In the genomic region with DNA sequence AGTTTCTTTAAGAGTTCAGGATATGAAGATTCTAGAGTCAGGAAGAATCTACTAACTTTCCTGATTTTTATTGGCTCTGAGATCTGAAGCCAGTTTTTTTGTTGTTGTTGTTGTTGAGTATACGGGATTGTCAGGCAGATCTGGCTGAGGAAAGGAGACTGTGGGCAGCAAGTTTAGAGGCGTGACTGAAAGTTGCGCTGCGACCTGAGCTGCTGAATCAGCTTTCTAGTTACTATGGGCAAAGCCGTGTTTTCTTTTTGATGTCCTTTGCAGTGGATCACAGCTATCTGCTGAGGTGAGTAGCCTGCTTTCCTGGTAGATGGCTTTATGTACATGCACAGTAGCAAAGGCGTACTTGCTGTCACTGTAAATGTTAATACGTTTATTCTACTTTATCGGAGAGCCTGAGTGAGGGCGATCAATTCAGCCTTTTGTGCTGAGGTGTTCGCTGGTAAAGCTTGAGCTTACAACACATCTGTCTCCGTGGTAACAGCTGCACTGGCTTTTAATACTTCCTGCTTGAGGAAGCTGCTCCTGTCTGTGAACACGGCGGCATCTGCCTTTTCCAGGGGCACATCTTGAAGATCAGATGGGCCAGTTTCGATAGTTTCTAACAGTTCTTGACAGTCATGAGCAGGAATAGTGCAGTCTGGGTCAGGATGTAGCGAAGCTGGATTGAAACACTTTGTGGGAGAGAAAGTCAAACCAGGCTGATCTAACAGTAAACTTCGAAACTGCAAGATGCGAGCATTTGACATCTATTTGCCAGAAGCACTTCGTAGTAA, we compare ENCODE assay signal across 8 cellular contexts.
A peak's percentile ranks its signal among the peaks of the same experiment; 100 is the strongest.
DNase-seq lines count a peak whose midpoint lies in the region; TF ChIP-seq lines count a peak whose summit lies in the region.
"Not testable (repeated sequence)": the region's sequence is repeated elsewhere in the genome, so short reads cannot be mapped to it uniquely, and the experiment has no call there.

No MANE protein-coding gene starts in this region.

- not testable (repeated sequence) for H3K27ac Mint-ChIP-seq in HFFc6
- H3K27ac Mint-ChIP-seq in activated CD4-positive, alpha-beta memory T cell treated with anti-CD3 and anti-CD28 coated beads for 36 hours: peak overlapping the region; percentile 92
- H3K27ac Mint-ChIP-seq in activated naive CD4-positive, alpha-beta T cell treated with anti-CD3 and anti-CD28 coated beads, Interleukin-2, amount 50 U/mL, for 24 hours: peak overlapping the region; percentile 96
- H3K27ac Mint-ChIP-seq in endothelial cell (ENCODE audit: unreplicated experiment): peak overlapping the region; percentile 91

- H3K4me1 ChIP-seq in SJCRH30; mucosa of rectum (ENCODE audit: control insufficient read depth in 2 of 2, insufficient read depth in 2 of 2, low read length in 2 of 2); uterus: not testable (repeated sequence)

- POLR2A ChIA-PET in activated CD4-positive, alpha-beta memory T cell treated with anti-CD3 and anti-CD28 coated beads for 36 hours (lab: Charles Lee): not testable (repeated sequence)

- not testable (repeated sequence) for DNase-seq in HFFc6; endothelial cell (ENCODE audit: low spot score)
- DNase-seq in SJCRH30 (peak; percentile 6 to 22), uterus (peak in 1 of 2 donors; percentile 17)
- DNase-seq in activated CD4-positive, alpha-beta memory T cell treated with anti-CD3 and anti-CD28 coated beads for 36 hours: peak; percentile 71
- peak; percentile 9 to 15 for DNase-seq in stimulated activated CD4-positive, alpha-beta T cell treated with anti-CD3 and anti-CD28 coated beads, Interleukin-12 subunit alpha, Interleukin-12 subunit beta, amount 100 ng/mL, for 24 hours (ENCODE audit: low read depth in 2 of 2)

- peaks cover 44% of the 10 kb centered on the region for H3K27me3 Mint-ChIP-seq in HFFc6 (ENCODE audit: insufficient read depth)
- H3K27me3 Mint-ChIP-seq in activated CD4-positive, alpha-beta memory T cell treated with anti-CD3 and anti-CD28 coated beads for 36 hours; activated naive CD4-positive, alpha-beta T cell treated with anti-CD3 and anti-CD28 coated beads, Interleukin-2, amount 50 U/mL, for 24 hours; endothelial cell (ENCODE audit: unreplicated experiment): not testable (repeated sequence)

- H3K4me3 ChIP-seq in SJCRH30 (peak overlapping the region; percentile 22; the same call in 1 of the 2 replicates), mucosa of rectum (ENCODE audit: low read length in 2 of 2) (peak overlapping the region; percentile 61 to 71), uterus (peak overlapping the region in 1 of 2 donors; percentile 5)

- not testable (repeated sequence) for H3K9me3 Mint-ChIP-seq in HFFc6; activated CD4-positive, alpha-beta memory T cell treated with anti-CD3 and anti-CD28 coated beads for 36 hours; activated naive CD4-positive, alpha-beta T cell treated with anti-CD3 and anti-CD28 coated beads, Interleukin-2, amount 50 U/mL, for 24 hours; endothelial cell (ENCODE audit: unreplicated experiment)

- TF ChIP-seq POLR2A in uterus (IDR thresholded peaks at IDR 0.05): not testable (repeated sequence)

- intact Hi-C loops in activated CD4-positive, alpha-beta memory T cell treated with anti-CD3 and anti-CD28 coated beads for 36 hours (cut with micrococcal nuclease); uterus (cut with DNase I; ENCODE audit: low total_unique reads): not testable (repeated sequence)

- H3K4me1 Mint-ChIP-seq in HFFc6 (ENCODE audit: low read depth) (peaks cover 11% of the 10 kb centered on the region), endothelial cell (ENCODE audit: unreplicated experiment) (peaks cover 16% of the 10 kb centered on the region)
- H3K4me1 Mint-ChIP-seq in activated CD4-positive, alpha-beta memory T cell treated with anti-CD3 and anti-CD28 coated beads for 36 hours (ENCODE audit: low read depth): peaks cover 40% of the 10 kb centered on the region
- H3K4me1 Mint-ChIP-seq in activated naive CD4-positive, alpha-beta T cell treated with anti-CD3 and anti-CD28 coated beads, Interleukin-2, amount 50 U/mL, for 24 hours: peaks cover 42% of the 10 kb centered on the region

- not testable (repeated sequence) for H3K27me3 ChIP-seq in SJCRH30; mucosa of rectum (ENCODE audit: control insufficient read depth in 2 of 2, insufficient read depth in 2 of 2, low read length in 2 of 2); uterus

- not testable (repeated sequence) for TF ChIP-seq CTCF in HFFc6 (IDR thresholded peaks at IDR 0.05); endothelial cell (IDR thresholded peaks at IDR 0.05; ENCODE audit: unreplicated experiment); uterus (IDR thresholded peaks at IDR 0.05)

- H3K27ac ChIP-seq in SJCRH30: not testable (repeated sequence)
- H3K27ac ChIP-seq in mucosa of rectum (ENCODE audit: low read depth in 2 of 2, low read length in 2 of 2) (peak overlapping the region; percentile 65 to 70), uterus (peak overlapping the region; percentile 54 to 75)

- not testable (repeated sequence) for H3K9me3 ChIP-seq in SJCRH30 (replicated peaks); mucosa of rectum (ENCODE audit: control insufficient read depth in 2 of 2, low read length in 2 of 2); uterus

- peak overlapping the region; percentile 59 for H3K4me3 Mint-ChIP-seq in HFFc6
- H3K4me3 Mint-ChIP-seq in activated CD4-positive, alpha-beta memory T cell treated with anti-CD3 and anti-CD28 coated beads for 36 hours: peak overlapping the region; percentile 80
- peak overlapping the region; percentile 86 for H3K4me3 Mint-ChIP-seq in activated naive CD4-positive, alpha-beta T cell treated with anti-CD3 and anti-CD28 coated beads, Interleukin-2, amount 50 U/mL, for 24 hours
- H3K4me3 Mint-ChIP-seq in endothelial cell (ENCODE audit: unreplicated experiment): not testable (repeated sequence)

- peak overlapping the region; percentile 47 to 53 for H3K9ac ChIP-seq in mucosa of rectum (ENCODE audit: low read depth in 1 of 2, low read length in 2 of 2)

- not testable (repeated sequence) for H3K36me3 ChIP-seq in SJCRH30; mucosa of rectum (ENCODE audit: control insufficient read depth in 2 of 2, insufficient read depth in 2 of 2, low read length in 2 of 2); uterus

- CTCF ChIA-PET in activated CD4-positive, alpha-beta memory T cell treated with anti-CD3 and anti-CD28 coated beads for 36 hours (lab: Charles Lee): interaction anchor here (2.8 kb wide), 1 partner anchor 71 kb away, joined by 17 read pairs; no protein-coding TSS in a partner anchor

- not testable (repeated sequence) for H3K36me3 Mint-ChIP-seq in HFFc6 (ENCODE audit: low read depth); activated CD4-positive, alpha-beta memory T cell treated with anti-CD3 and anti-CD28 coated beads for 36 hours; activated naive CD4-positive, alpha-beta T cell treated with anti-CD3 and anti-CD28 coated beads, Interleukin-2, amount 50 U/mL, for 24 hours; endothelial cell (ENCODE audit: low read depth, unreplicated experiment)
